In genomic region chr12:57272337-57273151, GRCh38 we compare ENCODE assay signal across 14 cellular contexts. TPM values are rescaled to one million over a fixed set of nuclear protein-coding genes. Genes with fewer than 3 reads are reported as not detected.
DNase-seq lines count a peak whose midpoint lies in the region; ATAC-seq and TF ChIP-seq lines count a peak whose summit lies in the region.
"Had no signal": no experiment of that assay in that cellular context is flagged by ENCODE, and none has a peak within 500 bp of the region (broad histone marks: within the 10 kb centered on the region; RNA-seq: fewer than 3 reads in every experiment).

No MANE protein-coding gene starts in this region.

- no peaks in the 10 kb centered on the region for H3K27me3 ChIP-seq in CD4-positive, CD25-positive, alpha-beta regulatory T cell (ENCODE audit: control insufficient read depth, insufficient read depth, low read length)

- H3K4me1 ChIP-seq in CD4-positive, CD25-positive, alpha-beta regulatory T cell (ENCODE audit: control insufficient read depth, insufficient read depth, low read length, poor library complexity, severe bottlenecking), result no peaks in the 10 kb centered on the region

- ATAC-seq in CD4-positive, CD25-positive, alpha-beta regulatory T cell (ENCODE audit: low read depth in 2 of 2), result no peak
- ATAC-seq in GM21737 (IDR thresholded peaks at IDR 0.05; ENCODE audit: unreplicated experiment) (no peak), GM18519 (IDR thresholded peaks at IDR 0.05; ENCODE audit: low FRiP score, unreplicated experiment) (no peak), GM18870 (IDR thresholded peaks at IDR 0.05; ENCODE audit: unreplicated experiment) (no peak)

- peak overlapping the region in 2 of 3 donors; percentile 20 to 56 for H3K27ac Mint-ChIP-seq in CD4-positive, CD25-positive, alpha-beta regulatory T cell
- peak overlapping the region; percentile 60 to 86 (median 84) for H3K27ac Mint-ChIP-seq in nephron

- no peak overlapping the region for H3K4me3 Mint-ChIP-seq in CD4-positive, CD25-positive, alpha-beta regulatory T cell
- peak overlapping the region in 2 of 3 experiments; percentile 9 to 18 for H3K4me3 Mint-ChIP-seq in nephron
- H3K4me3 Mint-ChIP-seq: neural crest cell had no signal

- H3K36me3 ChIP-seq in CD4-positive, CD25-positive, alpha-beta regulatory T cell (ENCODE audit: control insufficient read depth, insufficient read depth, low read length), result peaks cover 71% of the 10 kb centered on the region

- peaks cover 66% of the 10 kb centered on the region for H3K36me3 Mint-ChIP-seq in CD4-positive, CD25-positive, alpha-beta regulatory T cell
- H3K36me3 Mint-ChIP-seq in nephron (ENCODE audit: low read depth), result peaks cover 69% of the 10 kb centered on the region

- H3K4me3 ChIP-seq in CD4-positive, CD25-positive, alpha-beta regulatory T cell (ENCODE audit: low read depth, low read length), result no peak overlapping the region
- H3K4me3 ChIP-seq in epithelial cell of proximal tubule (ENCODE audit: low read depth, low read length), result no peak overlapping the region

- H3K27me3 Mint-ChIP-seq in CD4-positive, CD25-positive, alpha-beta regulatory T cell, result no peaks in the 10 kb centered on the region
- no peaks in the 10 kb centered on the region for H3K27me3 Mint-ChIP-seq in nephron (ENCODE audit: low read depth)

- TF ChIP-seq CTCF in epithelial cell of proximal tubule (conservative IDR thresholded peaks at IDR 0.05; ENCODE audit: low read depth, low read length) (no peak), nephron (IDR thresholded peaks at IDR 0.05; ENCODE audit: unreplicated experiment in 3 of 3) (no peak)

- no peak for DNase-seq in CD4-positive, CD25-positive, alpha-beta regulatory T cell
- DNase-seq in NCI-H2227 treated with DMSO at 0.1 percent for 48 hours (lab: John Stamatoyannopoulos, UW) (peak; percentile 47), epithelial cell of proximal tubule (ENCODE audit: low read depth) (peak; percentile 40)
- DNase-seq in activated CD4-positive, alpha-beta T cell treated with anti-CD3 and anti-CD28 coated beads for 48 hours, result no peak
- DNase-seq: activated T-cell treated with anti-CD3 and anti-CD28 coated beads, Interleukin-2, amount 50 U/mL, for 48 hours; H7; islet precursor cell; Karpas-422 had no signal

- H3K9me3 Mint-ChIP-seq in CD4-positive, CD25-positive, alpha-beta regulatory T cell, result peaks cover 0 to 2% (median 0%) of the 10 kb centered on the region in 7 donors
- no peaks in the 10 kb centered on the region for H3K9me3 Mint-ChIP-seq in nephron
- H3K9me3 Mint-ChIP-seq: neural crest cell had no signal

- H3K4me1 Mint-ChIP-seq in CD4-positive, CD25-positive, alpha-beta regulatory T cell, result peaks cover 0 to 9% (median 0%) of the 10 kb centered on the region in 4 donors
- H3K4me1 Mint-ChIP-seq in nephron, result peaks cover 35% of the 10 kb centered on the region

- no peaks in the 10 kb centered on the region for H3K9me3 ChIP-seq in CD4-positive, CD25-positive, alpha-beta regulatory T cell (ENCODE audit: control insufficient read depth in 2 of 2, low read length in 2 of 2)

- H3K27ac ChIP-seq in CD4-positive, CD25-positive, alpha-beta regulatory T cell (ENCODE audit: insufficient read depth, low read length, poor library complexity, severe bottlenecking), result no peak overlapping the region
- H3K27ac ChIP-seq: RWPE1 had no signal

RNA-seq across cellular contexts. Expression of gene STAC3, which starts 21.6 kb away (rescaled TPM):
- 2.6 TPM for total RNA-seq in CD4-positive, CD25-positive, alpha-beta regulatory T cell
- under 1 TPM in 3 of 4 donors, not detected in 1; 0.10 to 0.52 (median 0.18) TPM for polyA plus RNA-seq in CD4-positive, CD25-positive, alpha-beta regulatory T cell
- total RNA-seq in epithelial cell of proximal tubule, result not detected in 2 replicates

RNA-seq across cellular contexts. Expression of gene SHMT2, which starts 43.0 kb away (rescaled TPM):
- total RNA-seq in CD4-positive, CD25-positive, alpha-beta regulatory T cell, result 108 TPM
- polyA plus RNA-seq in CD4-positive, CD25-positive, alpha-beta regulatory T cell, result 100 to 1,000 TPM; 214 to 300 (median 228) TPM
- 118 and 258 TPM in 2 replicates for total RNA-seq in epithelial cell of proximal tubule

RNA-seq across cellular contexts. Expression of gene NXPH4, which starts 56.0 kb away (rescaled TPM):
- 0.49 TPM for total RNA-seq in CD4-positive, CD25-positive, alpha-beta regulatory T cell
- under 1 TPM in 3 of 4 donors, not detected in 1; 0.09 to 0.46 (median 0.11) TPM for polyA plus RNA-seq in CD4-positive, CD25-positive, alpha-beta regulatory T cell
- not detected in 2 replicates for total RNA-seq in epithelial cell of proximal tubule

Comparison
In these comparisons a context has a peak if more than half of its experiments do, and no peak if none do; other contexts are left out.
1. DNase-seq: peak in NCI-H2227 treated with DMSO at 0.1 percent for 48 hours (single experiment) and epithelial cell of proximal tubule (single experiment); none in CD4-positive, CD25-positive, alpha-beta regulatory T cell (0 of 3) and activated CD4-positive, alpha-beta T cell treated with anti-CD3 and anti-CD28 coated beads for 48 hours (single experiment).
2. H3K4me3 Mint-ChIP-seq: peak in nephron (2 of 3); none in CD4-positive, CD25-positive, alpha-beta regulatory T cell (0 of 4).